Comparison of ENCODE assay signal across 6 cellular contexts in the genomic region with DNA sequence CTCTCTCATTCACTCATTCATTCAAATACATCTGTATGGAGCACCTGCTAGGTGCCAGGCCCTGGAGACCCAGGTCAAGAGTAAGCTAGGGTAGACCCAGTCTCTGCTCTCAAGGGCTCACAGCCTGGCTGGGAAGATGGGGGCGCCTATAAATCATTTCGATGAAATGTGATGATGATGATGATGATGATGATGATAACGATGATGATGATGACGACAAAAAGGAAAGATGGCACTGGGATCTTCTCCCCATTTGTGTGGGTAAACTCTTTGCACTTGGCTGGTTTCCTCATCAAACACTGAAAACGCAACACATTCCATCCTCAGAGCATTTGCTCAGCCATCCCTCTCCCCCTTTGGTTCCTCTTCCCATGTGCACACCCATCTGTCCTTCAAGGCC.
"Had no signal": no experiment of that assay in that cellular context is flagged by ENCODE, and none has a peak within 500 bp of the region (broad histone marks: within the 10 kb centered on the region; RNA-seq: fewer than 3 reads in every experiment).

No MANE protein-coding gene starts in this region.

- H3K27ac ChIP-seq: GM23248 had no signal

- H3K4me1 ChIP-seq: HAP-1 had no signal

- DNase-seq: GM23248, GOT3, H7, KBM-7 had no signal

- H2AFZ ChIP-seq: GM23248 had no signal

- H3K4me3 ChIP-seq: GM23248, HAP-1 had no signal

- H3K9ac ChIP-seq: GM23248 had no signal

- H3K4me3 Mint-ChIP-seq: IgD-negative memory B cell had no signal

- H3K27ac Mint-ChIP-seq: IgD-negative memory B cell had no signal

- H3K9me3 ChIP-seq: HAP-1 had no signal

- H3K36me3 ChIP-seq: HAP-1 had no signal

- H3K27me3 Mint-ChIP-seq: IgD-negative memory B cell had no signal
